Comparison of ENCODE assay signal across 8 cellular contexts in genomic region chr13:44197791-44198770, GRCh38.
A peak's percentile ranks its signal among the peaks of the same experiment; 100 is the strongest.
DNase-seq lines count a peak whose midpoint lies in the region; ATAC-seq, FAIRE-seq and TF ChIP-seq lines count a peak whose summit lies in the region.

No MANE protein-coding gene starts in this region.

- peaks cover 4 to 38% (median 17%) of the 10 kb centered on the region in 3 donors for H3K4me1 ChIP-seq in gastroesophageal sphincter
- H3K4me1 ChIP-seq in small intestine (ENCODE audit: control insufficient read depth in 2 of 2, insufficient read depth in 1 of 2, low read depth in 1 of 2, low read length in 1 of 2) = no peaks in the 10 kb centered on the region

- no peak for TF ChIP-seq EP300 in gastroesophageal sphincter (IDR thresholded peaks at IDR 0.05)

- peak; percentile 78 for ATAC-seq in GM18499 (IDR thresholded peaks at IDR 0.05; ENCODE audit: insufficient read depth, unreplicated experiment)
- ATAC-seq in GM21619 (IDR thresholded peaks at IDR 0.05; ENCODE audit: unreplicated experiment) = peak; percentile 87
- no peak for ATAC-seq in gastroesophageal sphincter

- no peak for TF ChIP-seq CTCF in gastroesophageal sphincter (IDR thresholded peaks at IDR 0.05)

- H3K27me3 ChIP-seq in gastroesophageal sphincter (no peaks in the 10 kb centered on the region), small intestine (ENCODE audit: control insufficient read depth in 2 of 2, insufficient read depth in 2 of 2, low read length in 2 of 2) (no peaks in the 10 kb centered on the region)

- DNase-seq in NCI-H2081 treated with DMSO at 0.1 percent for 48 hours (lab: John Stamatoyannopoulos, UW) (peak; percentile 92), small intestine (no peak), 8988T (no peak), NOMO-1 treated with DMSO at 0.1 percent for 48 hours (lab: John Stamatoyannopoulos, UW; ENCODE audit: unreplicated experiment) (no peak)
- DNase-seq in central memory CD4-positive, alpha-beta T cell = no peak

- H3K4me3 ChIP-seq in gastroesophageal sphincter (no peak overlapping the region), small intestine (ENCODE audit: low read depth in 1 of 2, low read length in 2 of 2) (no peak overlapping the region)

- no peaks in the 10 kb centered on the region for H3K36me3 ChIP-seq in gastroesophageal sphincter
- H3K36me3 ChIP-seq in small intestine (ENCODE audit: control insufficient read depth in 2 of 2, insufficient read depth in 2 of 2, low read length in 2 of 2) = no peaks in the 10 kb centered on the region

- TF ChIP-seq POLR2A in gastroesophageal sphincter (IDR thresholded peaks at IDR 0.05) = no peak

- WGBS in gastroesophageal sphincter (ENCODE audit: low coverage in 1 of 2), 2 donors = 57% methylated on average over 1 of the region's 1 CpG; no CpG with 5 or more reads in 1 of the 2 donors
- 85 to 94% (median 86%) methylated on average over 1 of the region's 1 CpG for WGBS in small intestine, 3 donors

- H3K27ac ChIP-seq in gastroesophageal sphincter (peak overlapping the region; percentile 62 to 82 (median 74)), small intestine (ENCODE audit: low read depth in 1 of 2, low read length in 1 of 2) (no peak overlapping the region)

- H3K9me3 ChIP-seq in gastroesophageal sphincter = no peaks in the 10 kb centered on the region
- no peaks in the 10 kb centered on the region for H3K9me3 ChIP-seq in small intestine (ENCODE audit: control insufficient read depth, low read depth)

- FAIRE-seq in small intestine (lab: Jason Lieb, UNC) = no peak

Comparison
In these comparisons a context has a peak if more than half of its experiments do, and no peak if none do; other contexts are left out.
1. H3K27ac ChIP-seq: peak in gastroesophageal sphincter (4 of 4); none in small intestine (0 of 2).